Comparison of ENCODE assay signal across 11 cellular contexts in genomic region chr22:46063861-46064235, GRCh38.
DNase-seq lines count a peak whose midpoint lies in the region; ATAC-seq and TF ChIP-seq lines count a peak whose summit lies in the region.
"Had no signal": no experiment of that assay in that cellular context is flagged by ENCODE, and none has a peak within 500 bp of the region (broad histone marks: within the 10 kb centered on the region; RNA-seq: fewer than 3 reads in every experiment).

No MANE protein-coding gene starts in this region.

- 40 to 65% methylated on average over 7 to 11 of the region's 11 CpGs for WGBS in gastroesophageal sphincter (ENCODE audit: low coverage in 1 of 2), 2 donors
- WGBS in trophoblast cell (ENCODE audit: extremely low coverage, insufficient coverage, insufficient read length) = no CpG with 5 or more reads among the region's 11 CpGs

- no peak overlapping the region for H3K9ac ChIP-seq in trophoblast cell (ENCODE audit: low read length)

- H3K4ac ChIP-seq in trophoblast cell (ENCODE audit: low read depth, low read length) = no peak overlapping the region

- no peak overlapping the region for H4K12ac ChIP-seq in trophoblast cell (ENCODE audit: low read depth, low read length)

- H3K23ac ChIP-seq in trophoblast cell (ENCODE audit: low read length) = no peak overlapping the region

- H3K27ac ChIP-seq in HEK293 (ENCODE audit: extremely low read depth, low read depth, low read length) (no peak overlapping the region), Peyer's patch (peak overlapping the region; percentile 39 to 100 (median 90)), gastroesophageal sphincter (peak overlapping the region; percentile 98 to 100 (median 99)), gastrocnemius medialis (peak overlapping the region; percentile 98 to 99 (median 98)), trophoblast cell (ENCODE audit: low read depth, low read length) (no peak overlapping the region)

- CTCF ChIA-PET in HEK293 (lab: Yijun Ruan, JAX) = interaction anchor here (1.5 to 5.7 kb wide), 2 partner anchors 9 to 57 kb away, joined by 4 to 33 read pairs; no protein-coding TSS in a partner anchor

- H3K27me3 ChIP-seq in Peyer's patch (no peaks in the 10 kb centered on the region), gastroesophageal sphincter (no peaks in the 10 kb centered on the region), gastrocnemius medialis (no peaks in the 10 kb centered on the region), trophoblast cell (ENCODE audit: insufficient read depth, low read length) (peaks cover 38% of the 10 kb centered on the region)

- H2AK5ac ChIP-seq in trophoblast cell (ENCODE audit: low read length) = no peak overlapping the region

- H3K9me3 ChIP-seq in HEK293 (ENCODE audit: control insufficient read depth, insufficient read depth, low read depth, low read length) (no peaks in the 10 kb centered on the region), Peyer's patch (no peaks in the 10 kb centered on the region), gastroesophageal sphincter (no peaks in the 10 kb centered on the region), gastrocnemius medialis (no peaks in the 10 kb centered on the region), trophoblast cell (ENCODE audit: insufficient read depth, low read depth, low read length) (no peaks in the 10 kb centered on the region)

- H3K4me3 ChIP-seq in HEK293 (ENCODE audit: low read depth, low read length) (no peak overlapping the region), Peyer's patch (no peak overlapping the region), gastroesophageal sphincter (peak overlapping the region in 1 of 2 donors; percentile 34), gastrocnemius medialis (peak overlapping the region; percentile 40 to 87 (median 62)), trophoblast cell (ENCODE audit: low read depth, low read length) (no peak overlapping the region)

- no peak overlapping the region for H2BK120ac ChIP-seq in trophoblast cell (ENCODE audit: insufficient read depth, low read length, poor library complexity)

- H3K18ac ChIP-seq in trophoblast cell (ENCODE audit: low read length) = no peak overlapping the region

- H3K4me1 ChIP-seq in HEK293 (ENCODE audit: control insufficient read depth, insufficient read depth, low read length) = peaks cover 16% of the 10 kb centered on the region
- peaks cover 2 to 57% (median 5%) of the 10 kb centered on the region in 4 donors for H3K4me1 ChIP-seq in Peyer's patch
- H3K4me1 ChIP-seq in gastroesophageal sphincter = peaks cover 7 to 100% (median 66%) of the 10 kb centered on the region in 3 donors
- H3K4me1 ChIP-seq in gastrocnemius medialis = peaks cover 84% of the 10 kb centered on the region in 2 donors
- no peaks in the 10 kb centered on the region for H3K4me1 ChIP-seq in trophoblast cell (ENCODE audit: control insufficient read depth in 1 of 2, insufficient read depth in 2 of 2, low read length in 2 of 2)

- TF ChIP-seq EP300 in gastroesophageal sphincter (IDR thresholded peaks at IDR 0.05) = no peak

- no peak overlapping the region for H4K91ac ChIP-seq in trophoblast cell (ENCODE audit: low read depth, low read length)

- TF ChIP-seq POLR2A in Peyer's patch (IDR thresholded peaks at IDR 0.05) (no peak), gastroesophageal sphincter (IDR thresholded peaks at IDR 0.05) (no peak), gastrocnemius medialis (IDR thresholded peaks at IDR 0.05) (no peak)

- H3K4me2 ChIP-seq in trophoblast cell (ENCODE audit: low read length) = no peak overlapping the region

- POLR2A ChIA-PET in HEK293 (lab: Yijun Ruan, JAX) = no interaction called here

- intact Hi-C loops in gastrocnemius medialis (cut with DNase I; ENCODE audit: low total_unique reads) = no loop called here

- no peak overlapping the region for H4K8ac ChIP-seq in trophoblast cell (ENCODE audit: low read depth, low read length)

- DNase-seq in Peyer's patch = peak in 2 of 3 donors; percentile 43 to 44
- peak in 1 of 2 donors; percentile 76 for DNase-seq in gastrocnemius medialis
- no peak for DNase-seq in RKO (ENCODE audit: low spot score)
- no peak for DNase-seq in midbrain (lab: John Stamatoyannopoulos, UW)
- no peak for DNase-seq in trophoblast cell
- DNase-seq: activated gamma-delta T cell, NCI-H1048, T-helper 9 cell had no signal

- no peak overlapping the region for H2AFZ ChIP-seq in trophoblast cell (ENCODE audit: insufficient read depth, low read length, poor library complexity)

- no peak overlapping the region for H3K14ac ChIP-seq in trophoblast cell (ENCODE audit: low read length)

- in situ Hi-C loops in gastrocnemius medialis (cut with MboI; ENCODE audit: low sequenced_read_pairs in 4 of 4) = no loop called here

- H3K36me3 ChIP-seq in HEK293 (ENCODE audit: control insufficient read depth in 2 of 2, insufficient read depth in 1 of 2, low read length in 2 of 2) (no peaks in the 10 kb centered on the region), Peyer's patch (no peaks in the 10 kb centered on the region), gastroesophageal sphincter (peaks cover 0 to 7% of the 10 kb centered on the region in 2 donors), gastrocnemius medialis (no peaks in the 10 kb centered on the region), trophoblast cell (ENCODE audit: control insufficient read depth in 1 of 2, insufficient read depth in 2 of 2, low read length in 2 of 2) (no peaks in the 10 kb centered on the region)

- no peak for ATAC-seq in gastroesophageal sphincter
- ATAC-seq in gastrocnemius medialis = peak; percentile 62 to 66
- ATAC-seq in HG02798 (IDR thresholded peaks at IDR 0.05; ENCODE audit: poor library complexity, unreplicated experiment) = no peak

- no peaks in the 10 kb centered on the region for H3K79me2 ChIP-seq in trophoblast cell (ENCODE audit: control insufficient read depth, insufficient read depth, low read length, poor library complexity)

- no peak overlapping the region for H2BK5ac ChIP-seq in trophoblast cell (ENCODE audit: low read depth, low read length, poor library complexity)

- no peak for TF ChIP-seq CTCF in HEK293 (tag by site-specific recombination; IDR thresholded peaks at IDR 0.05)
- TF ChIP-seq CTCF in Peyer's patch (IDR thresholded peaks at IDR 0.05) = no peak
- TF ChIP-seq CTCF in gastroesophageal sphincter (IDR thresholded peaks at IDR 0.05) = no peak
- no peak for TF ChIP-seq CTCF in gastrocnemius medialis (IDR thresholded peaks at IDR 0.05 in 4 of 5, conservative IDR thresholded peaks at IDR 0.05 in 1 of 5)

- no peak overlapping the region for H2BK12ac ChIP-seq in trophoblast cell (ENCODE audit: low read length)

- no peaks in the 10 kb centered on the region for H3K79me1 ChIP-seq in trophoblast cell (ENCODE audit: low read length)

TF ChIP-seq in HEK293, 187 proteins besides CTCF, POLR2A, EP300 and RAD21 (continues in another document):
- TF ChIP-seq ZNF704 (tag by site-specific recombination; IDR thresholded peaks at IDR 0.05) = no peak
- peak; percentile 74 for TF ChIP-seq ZNF561 (tag by site-specific recombination; IDR thresholded peaks at IDR 0.05; ENCODE audit: borderline replicate concordance)
- no peak for TF ChIP-seq ZNF626 (tag by site-specific recombination; IDR thresholded peaks at IDR 0.05)
- TF ChIP-seq ZNF18 (tag by site-specific recombination; IDR thresholded peaks at IDR 0.05) = peak; percentile 89
- TF ChIP-seq ZSCAN30 (tag by site-specific recombination; IDR thresholded peaks at IDR 0.05) = no peak
- TF ChIP-seq ZNF433 (tag by site-specific recombination; IDR thresholded peaks at IDR 0.05; ENCODE audit: low read depth) = no peak
- TF ChIP-seq ZFHX2 (tag by site-specific recombination; conservative IDR thresholded peaks at IDR 0.05) = no peak

Comparison
In these comparisons a context has a peak if more than half of its experiments do, and no peak if none do; other contexts are left out.
1. H3K27ac ChIP-seq: peak in Peyer's patch (4 of 4), gastroesophageal sphincter (4 of 4) and gastrocnemius medialis (4 of 4); none in HEK293 (single experiment) and trophoblast cell (single experiment).
2. H3K4me3 ChIP-seq: peak in gastrocnemius medialis (4 of 4); none in HEK293 (single experiment), Peyer's patch (0 of 4) and trophoblast cell (single experiment).
3. DNase-seq: peak in Peyer's patch (2 of 3); none in RKO (single experiment), midbrain (single experiment) and trophoblast cell (0 of 2).
4. ATAC-seq: peak in gastrocnemius medialis (2 of 2); none in gastroesophageal sphincter (single experiment) and HG02798 (single experiment).